8 cellular contexts compared by ENCODE assay signal in genomic region chr3:193592841-193593665, GRCh38. TPM values are rescaled to one million over a fixed set of nuclear protein-coding genes. Genes with fewer than 3 reads are reported as not detected.
DNase-seq lines count a peak whose midpoint lies in the region; ATAC-seq and TF ChIP-seq lines count a peak whose summit lies in the region.

Gene OPA1, plus strand, starts transcription at chr3:193593208. Its CDS starts 170 bp downstream, at chr3:193593378.

- H3K4me1 Mint-ChIP-seq in Caco-2 (ENCODE audit: low read depth, unreplicated experiment): peaks cover 7% of the 10 kb centered on the region
- H3K4me1 Mint-ChIP-seq in activated CD8-positive, alpha-beta memory T cell treated with anti-CD3 and anti-CD28 coated beads, Interleukin-2, amount 10 ng/mL, durations not matched to agents 7 days and 5 days: peaks cover 45% of the 10 kb centered on the region

- WGBS in mesendoderm (ENCODE audit: extremely low coverage, insufficient coverage, low lambda C conversion rate): no CpG with 5 or more reads among the region's 55 CpGs

- peak; percentile 98 to 99 for DNase-seq in Caco-2
- DNase-seq in NT2/D1 (ENCODE audit: low read depth, low spot score): peak; percentile 99
- DNase-seq in activated CD8-positive, alpha-beta memory T cell treated with anti-CD3 and anti-CD28 coated beads, Interleukin-2, amount 10 ng/mL, durations not matched to agents 7 days and 5 days: peak; percentile 96
- peak; percentile 100 for DNase-seq in mesendoderm
- peak; percentile 76 for DNase-seq in stimulated activated CD8-positive, alpha-beta memory T cell treated with anti-CD3 and anti-CD28 coated beads, Interleukin-15, amount 100 ng/mL, for 1 hour (ENCODE audit: low read depth)

- H2BK5ac ChIP-seq in mesendoderm (ENCODE audit: low read length): peak within 1 kb of the TSS; percentile 67

- no peaks in the 10 kb centered on the region for H3K27me3 ChIP-seq in Caco-2 (replicated peaks; ENCODE audit: control insufficient read depth, insufficient read depth, low read length)
- peaks cover 9% of the 10 kb centered on the region; the same call in 1 of the 2 replicates for H3K27me3 ChIP-seq in HUES48 (ENCODE audit: control insufficient read depth, insufficient read depth, low read length)
- peaks cover 8% of the 10 kb centered on the region for H3K27me3 ChIP-seq in NT2/D1 (ENCODE audit: insufficient read depth, insufficient read length)
- no peaks in the 10 kb centered on the region for H3K27me3 ChIP-seq in endocrine pancreas (ENCODE audit: control insufficient read depth, insufficient read depth, low read length)
- no peaks in the 10 kb centered on the region for H3K27me3 ChIP-seq in mesendoderm (ENCODE audit: insufficient read depth, low read length, poor library complexity)

- peaks cover 17% of the 10 kb centered on the region for H3K79me2 ChIP-seq in mesendoderm (ENCODE audit: control insufficient read depth, insufficient read depth, low read length)

- peak within 1 kb of the TSS; percentile 73 for H3K23ac ChIP-seq in mesendoderm (ENCODE audit: low read length)

- peak within 1 kb of the TSS; percentile 88 for H3K56ac ChIP-seq in mesendoderm (ENCODE audit: low read length)

- H3K4me1 ChIP-seq in Caco-2 (peaks cover 5% of the 10 kb centered on the region; the same call in 1 of the 2 replicates), HUES48 (ENCODE audit: control insufficient read depth, insufficient read depth, low read length) (peaks cover 14% of the 10 kb centered on the region; the same call in 1 of the 2 replicates), NT2/D1 (ENCODE audit: insufficient read depth, insufficient read length) (peaks cover 3% of the 10 kb centered on the region), endocrine pancreas (ENCODE audit: control insufficient read depth, insufficient read depth, low read length) (peaks cover 5% of the 10 kb centered on the region), mesendoderm (ENCODE audit: control insufficient read depth, low read depth, low read length) (peaks cover 2% of the 10 kb centered on the region)

- peak within 1 kb of the TSS; percentile 88 for H3K27ac Mint-ChIP-seq in Caco-2 (ENCODE audit: unreplicated experiment)
- peak within 1 kb of the TSS; percentile 95 for H3K27ac Mint-ChIP-seq in activated CD8-positive, alpha-beta memory T cell treated with anti-CD3 and anti-CD28 coated beads, Interleukin-2, amount 10 ng/mL, durations not matched to agents 7 days and 5 days

- peak within 1 kb of the TSS; percentile 33 for H3K18ac ChIP-seq in mesendoderm (ENCODE audit: low read length)

- H4K8ac ChIP-seq in mesendoderm (ENCODE audit: low read depth, low read length): no peak within 1 kb of the TSS

- peak within 1 kb of the TSS; percentile 91 for H3K4me3 Mint-ChIP-seq in Caco-2 (ENCODE audit: unreplicated experiment)
- H3K4me3 Mint-ChIP-seq in activated CD8-positive, alpha-beta memory T cell treated with anti-CD3 and anti-CD28 coated beads, Interleukin-2, amount 10 ng/mL, durations not matched to agents 7 days and 5 days: peak within 1 kb of the TSS; percentile 98

- H2AK5ac ChIP-seq in mesendoderm (ENCODE audit: low read length): no peak within 1 kb of the TSS

- H4K5ac ChIP-seq in mesendoderm (ENCODE audit: low read length): peak within 1 kb of the TSS; percentile 63

- H3K9ac ChIP-seq in HUES48 (ENCODE audit: low read depth, low read length): peak within 1 kb of the TSS; percentile 75
- peak within 1 kb of the TSS; percentile 84 for H3K9ac ChIP-seq in NT2/D1 (ENCODE audit: insufficient read length, low read depth)
- peak within 1 kb of the TSS; percentile 98 for H3K9ac ChIP-seq in endocrine pancreas (ENCODE audit: control insufficient read depth, insufficient read depth, low read length)
- H3K9ac ChIP-seq in mesendoderm (ENCODE audit: low read length): peak within 1 kb of the TSS; percentile 79

- no peaks in the 10 kb centered on the region for H3K27me3 Mint-ChIP-seq in Caco-2 (ENCODE audit: insufficient read depth, unreplicated experiment)
- H3K27me3 Mint-ChIP-seq in activated CD8-positive, alpha-beta memory T cell treated with anti-CD3 and anti-CD28 coated beads, Interleukin-2, amount 10 ng/mL, durations not matched to agents 7 days and 5 days: no peaks in the 10 kb centered on the region

- intact Hi-C loops in Caco-2 (cut with micrococcal nuclease; ENCODE audit: unreplicated experiment): no loop called here

- POLR2A ChIA-PET in Caco-2 (lab: Charles Lee): no interaction called here

- no peak within 1 kb of the TSS for H3K4ac ChIP-seq in mesendoderm (ENCODE audit: low read depth, low read length)

- H3K9me3 ChIP-seq in Caco-2 (no peaks in the 10 kb centered on the region), HUES48 (ENCODE audit: control insufficient read depth, insufficient read depth, low read length) (no peaks in the 10 kb centered on the region), NT2/D1 (ENCODE audit: insufficient read depth, low read length) (no peaks in the 10 kb centered on the region), endocrine pancreas (ENCODE audit: control insufficient read depth, low read length) (no peaks in the 10 kb centered on the region)

- BruUV-seq in Caco-2 (replicated peaks; lab: Mats Ljungman, UMichigan): no TSS peak

- peaks cover 2% of the 10 kb centered on the region; the same call in 1 of the 2 replicates for H3K36me3 ChIP-seq in Caco-2 (ENCODE audit: control insufficient read depth, insufficient read depth, low read length)
- no peaks in the 10 kb centered on the region for H3K36me3 ChIP-seq in HUES48 (ENCODE audit: control insufficient read depth, insufficient read depth, low read length)
- H3K36me3 ChIP-seq in NT2/D1 (ENCODE audit: insufficient read depth, insufficient read length, low read length): peaks cover 17% of the 10 kb centered on the region
- peaks cover 2% of the 10 kb centered on the region for H3K36me3 ChIP-seq in endocrine pancreas (ENCODE audit: control insufficient read depth, insufficient read depth, low read length)
- H3K36me3 ChIP-seq in mesendoderm (ENCODE audit: control insufficient read depth, insufficient read depth, low read length): no peaks in the 10 kb centered on the region

- no peaks in the 10 kb centered on the region for H3K9me3 Mint-ChIP-seq in Caco-2 (ENCODE audit: unreplicated experiment)
- H3K9me3 Mint-ChIP-seq in activated CD8-positive, alpha-beta memory T cell treated with anti-CD3 and anti-CD28 coated beads, Interleukin-2, amount 10 ng/mL, durations not matched to agents 7 days and 5 days (ENCODE audit: low read depth): no peaks in the 10 kb centered on the region

- H3K79me1 ChIP-seq in mesendoderm (ENCODE audit: low read length): peaks cover 4% of the 10 kb centered on the region

- H2BK15ac ChIP-seq in mesendoderm (replicated peaks; ENCODE audit: low read depth): no peak within 1 kb of the TSS

- peak within 1 kb of the TSS; percentile 66 for H3K4me2 ChIP-seq in mesendoderm (ENCODE audit: low read length)

- no peak within 1 kb of the TSS for H2BK120ac ChIP-seq in mesendoderm (ENCODE audit: low read depth, low read length)

- H3K4me3 ChIP-seq in Caco-2 (ENCODE audit: low read depth, low read length) (peak within 1 kb of the TSS; percentile 70), HUES48 (ENCODE audit: low read depth, low read length) (peak within 1 kb of the TSS; percentile 84), NT2/D1 (ENCODE audit: insufficient read length, low read depth) (peak within 1 kb of the TSS; percentile 84), endocrine pancreas (ENCODE audit: control insufficient read depth, insufficient read depth, low read length) (peak within 1 kb of the TSS; percentile 97), mesendoderm (ENCODE audit: low read length) (peak within 1 kb of the TSS; percentile 94)

- peak in 1 of 2 experiments; percentile 10 for TF ChIP-seq CTCF in Caco-2 (IDR thresholded peaks at IDR 0.05; ENCODE audit: insufficient read depth in 1 of 2, low read depth in 1 of 2, low read length in 1 of 2, severe bottlenecking in 1 of 2, unreplicated experiment in 1 of 2)

- peak within 1 kb of the TSS; percentile 91 for H3K27ac ChIP-seq in HUES48 (ENCODE audit: low read depth, low read length)
- H3K27ac ChIP-seq in mesendoderm (ENCODE audit: low read depth, low read length): peak within 1 kb of the TSS; percentile 45

- peaks cover 33% of the 10 kb centered on the region for H3K36me3 Mint-ChIP-seq in Caco-2 (ENCODE audit: insufficient read depth, unreplicated experiment)
- H3K36me3 Mint-ChIP-seq in activated CD8-positive, alpha-beta memory T cell treated with anti-CD3 and anti-CD28 coated beads, Interleukin-2, amount 10 ng/mL, durations not matched to agents 7 days and 5 days: peaks cover 22% of the 10 kb centered on the region

- peak; percentile 97 for ATAC-seq in GM21390 (IDR thresholded peaks at IDR 0.05; ENCODE audit: unreplicated experiment)
- ATAC-seq in activated CD8-positive, alpha-beta memory T cell treated with anti-CD3 and anti-CD28 coated beads, Interleukin-2, amount 10 ng/mL, durations not matched to agents 7 days and 5 days: peak; percentile 97

- CTCF ChIA-PET in Caco-2 (lab: Charles Lee): no interaction called here
- CTCF ChIA-PET in activated CD8-positive, alpha-beta memory T cell treated with anti-CD3 and anti-CD28 coated beads, Interleukin-2, amount 10 ng/mL, durations not matched to agents 7 days and 5 days (lab: Charles Lee): no interaction called here

RNA-seq across cellular contexts. Expression of gene OPA1, which starts in this region (rescaled TPM):
- 61.4 and 74.6 TPM in 2 replicates for total RNA-seq in Caco-2 (2022)
- total RNA-seq in activated CD8-positive, alpha-beta memory T cell treated with anti-CD3 and anti-CD28 coated beads, Interleukin-2, amount 10 ng/mL, durations not matched to agents 7 days and 5 days: 10 to 100 TPM; 56.5 to 61.7 TPM
- 56.6 TPM for polyA plus RNA-seq in mesendoderm (2013, experiment 1 of 2)
- 54.1 TPM for polyA plus RNA-seq in mesendoderm (2013, experiment 2 of 2)

Comparison
In these comparisons a context has a peak if more than half of its experiments do, and no peak if none do; other contexts are left out.
1. Peak in every context shown above with its lines: DNase-seq, ATAC-seq, H3K4me3 ChIP-seq and H3K27ac ChIP-seq.